Comparison of ENCODE assay signal across 23 cellular contexts in the genomic region with DNA sequence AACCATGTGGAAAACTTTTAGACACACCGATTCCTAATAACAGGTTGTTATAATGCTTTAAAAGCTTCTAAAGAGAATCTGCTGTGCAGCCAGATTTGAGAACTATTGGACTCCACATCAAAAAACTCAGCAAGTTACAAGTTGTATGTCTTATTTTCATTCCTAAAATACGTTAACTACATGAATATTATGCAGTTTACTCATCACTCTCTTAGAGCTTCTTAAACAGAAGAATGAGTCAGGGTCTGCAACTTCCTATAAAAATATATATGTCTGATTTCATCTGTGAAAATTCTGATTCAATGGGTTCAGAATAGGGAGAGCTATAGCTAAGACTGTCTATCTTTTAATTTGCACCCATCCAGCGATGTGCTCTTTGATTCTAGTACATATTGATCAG.
DNase-seq lines count a peak whose midpoint lies in the region; ATAC-seq and TF ChIP-seq lines count a peak whose summit lies in the region.
"Had no signal": no experiment of that assay in that cellular context is flagged by ENCODE, and none has a peak within 500 bp of the region (broad histone marks: within the 10 kb centered on the region; RNA-seq: fewer than 3 reads in every experiment).

No MANE protein-coding gene starts in this region.

- H3K27me3 Mint-ChIP-seq in chondrocyte (ENCODE audit: low read depth) = no peaks in the 10 kb centered on the region
- H3K27me3 Mint-ChIP-seq: B cell had no signal

- H3K27ac ChIP-seq in PC-3 (ENCODE audit: low read length) (no peak overlapping the region), osteoblast (ENCODE audit: low read depth, low read length) (no peak overlapping the region)
- H3K27ac ChIP-seq: HL-60, SJSA1 had no signal

- no peaks in the 10 kb centered on the region for H3K36me3 ChIP-seq in PC-3 (ENCODE audit: low read depth, low read length)
- H3K36me3 ChIP-seq in osteoblast (ENCODE audit: insufficient read depth, low read length) = no peaks in the 10 kb centered on the region
- H3K36me3 ChIP-seq: HAP-1, SJSA1 had no signal

- no peak overlapping the region for H2AFZ ChIP-seq in PC-3 (ENCODE audit: low read length)
- no peak overlapping the region for H2AFZ ChIP-seq in osteoblast (ENCODE audit: low read length)
- H2AFZ ChIP-seq: GM23338 had no signal

- ATAC-seq in PC-3 (no peak; the same call in 1 of the 2 replicates), GM18873 (IDR thresholded peaks at IDR 0.05; ENCODE audit: low FRiP score, unreplicated experiment) (no peak)
- ATAC-seq: GM23338, Right ventricle myocardium inferior had no signal

- no peaks in the 10 kb centered on the region for H3K27me3 ChIP-seq in PC-3 (ENCODE audit: low read length)
- H3K27me3 ChIP-seq in osteoblast (ENCODE audit: insufficient read depth, low read length) = no peaks in the 10 kb centered on the region
- H3K27me3 ChIP-seq: SJSA1 had no signal

- no peak for TF ChIP-seq CTCF in AG04449 (IDR thresholded peaks at IDR 0.05; ENCODE audit: insufficient read depth, low read length, missing control alignments)
- no peak for TF ChIP-seq CTCF in PC-3 (conservative IDR thresholded peaks at IDR 0.05; ENCODE audit: low read depth, low read length)
- no peak for TF ChIP-seq CTCF in chondrocyte (IDR thresholded peaks at IDR 0.05)
- TF ChIP-seq CTCF in osteoblast (IDR thresholded peaks at IDR 0.05; ENCODE audit: extremely low read depth, low read depth, low read length) = no peak

- H4K20me1 ChIP-seq in PC-3 (ENCODE audit: low read length) (no peaks in the 10 kb centered on the region), osteoblast (ENCODE audit: insufficient read depth, low read length) (no peaks in the 10 kb centered on the region)

- H3K27ac Mint-ChIP-seq in chondrocyte (ENCODE audit: unreplicated experiment) = peak overlapping the region; percentile 78
- H3K27ac Mint-ChIP-seq: B cell, CD14-positive monocyte, GM23338 had no signal

- no peaks in the 10 kb centered on the region for H3K9me3 Mint-ChIP-seq in chondrocyte (ENCODE audit: low read depth)
- H3K9me3 Mint-ChIP-seq: GM23338 had no signal

- no peaks in the 10 kb centered on the region for H3K9me3 ChIP-seq in PC-3 (ENCODE audit: low read length)
- H3K9me3 ChIP-seq in osteoblast (ENCODE audit: low read depth, low read length) = no peaks in the 10 kb centered on the region
- H3K9me3 ChIP-seq: HAP-1, SJSA1 had no signal

- peak; percentile 14 for DNase-seq in AG04449 (ENCODE audit: low read depth, low spot score)
- peak; percentile 34 for DNase-seq in PC-3
- no peak for DNase-seq in chondrocyte (ENCODE audit: low spot score)
- peak; percentile 83 for DNase-seq in osteoblast (ENCODE audit: insufficient read length, low spot score, missing footprints)
- DNase-seq in cerebellar nuclear complex (lab: John Stamatoyannopoulos, UW) = no peak
- no peak for DNase-seq in activated CD4-positive, CD25-positive, alpha-beta regulatory T cell (lab: John Stamatoyannopoulos, UW)
- no peak for DNase-seq in NCI-H510A (lab: John Stamatoyannopoulos, UW)
- DNase-seq: 8988T, KG1, NCI-H1092, NCI-H1436, NCI-H1930, NCI-H226, NCI-H524, NCI-H82 had no signal

- peaks cover 22% of the 10 kb centered on the region for H3K4me1 Mint-ChIP-seq in chondrocyte (ENCODE audit: low read depth)
- H3K4me1 Mint-ChIP-seq: B cell, CD14-positive monocyte, GM23338 had no signal

- H3K79me2 ChIP-seq in PC-3 (ENCODE audit: low read length) = no peaks in the 10 kb centered on the region
- no peaks in the 10 kb centered on the region for H3K79me2 ChIP-seq in osteoblast (ENCODE audit: insufficient read depth, low read length)

- H3K4me2 ChIP-seq in PC-3 (ENCODE audit: low read length) (no peak overlapping the region), osteoblast (ENCODE audit: insufficient read depth, low read length) (peak overlapping the region; percentile 33)
- H3K4me2 ChIP-seq: GM23338 had no signal

- H3K9ac ChIP-seq in PC-3 (ENCODE audit: low read length) = no peak overlapping the region

- BruUV-seq in PC-3 (replicated peaks; lab: Mats Ljungman, UMichigan) = no TSS peak

- H3K4me1 ChIP-seq in PC-3 (ENCODE audit: insufficient read depth, low read length) (no peaks in the 10 kb centered on the region), osteoblast (ENCODE audit: insufficient read depth, low read length) (peaks cover 9% of the 10 kb centered on the region)
- H3K4me1 ChIP-seq: HAP-1, SJSA1 had no signal

- intact Hi-C loops in PC-3 (cut with micrococcal nuclease) = no loop called here

- no peak overlapping the region for H3K4me3 Mint-ChIP-seq in chondrocyte (ENCODE audit: unreplicated experiment)
- H3K4me3 Mint-ChIP-seq: B cell, CD14-positive monocyte, GM23338 had no signal

- H3K36me3 Mint-ChIP-seq in chondrocyte (ENCODE audit: low read depth) = no peaks in the 10 kb centered on the region
- H3K36me3 Mint-ChIP-seq: CD14-positive monocyte had no signal

- H3F3A ChIP-seq in PC-3 (ENCODE audit: low read length, unreplicated experiment) = no peaks in the 10 kb centered on the region

- H3K9me2 ChIP-seq in PC-3 (replicated peaks; ENCODE audit: low read length) = no peaks in the 10 kb centered on the region

- H3K4me3 ChIP-seq in AG04449 (ENCODE audit: low read depth, low read length) = no peak overlapping the region
- H3K4me3 ChIP-seq in PC-3 (ENCODE audit: low read length) = no peak overlapping the region
- H3K4me3 ChIP-seq in osteoblast (ENCODE audit: insufficient read depth, low read length) = no peak overlapping the region
- H3K4me3 ChIP-seq: GM23338, HAP-1, SJSA1 had no signal

- POLR2A ChIA-PET in AG04449 (lab: Yijun Ruan, JAX) (no interaction called here), PC-3 (lab: Charles Lee; ENCODE audit: unreplicated experiment) (no interaction called here)

- CTCF ChIA-PET in AG04449 (lab: Yijun Ruan, JAX) = interaction anchor here (0.7 kb wide), 1 partner anchor 24 kb away, joined by 3 read pairs; no protein-coding TSS in a partner anchor
- CTCF ChIA-PET in PC-3 (lab: Charles Lee) = no interaction called here

Comparison
In these comparisons a context has a peak if more than half of its experiments do, and no peak if none do; other contexts are left out.
1. DNase-seq: peak in AG04449 (single experiment), PC-3 (single experiment) and osteoblast (single experiment); none in chondrocyte (single experiment), cerebellar nuclear complex (0 of 2), activated CD4-positive, CD25-positive, alpha-beta regulatory T cell (0 of 4) and NCI-H510A (single experiment).